In the genomic region with DNA sequence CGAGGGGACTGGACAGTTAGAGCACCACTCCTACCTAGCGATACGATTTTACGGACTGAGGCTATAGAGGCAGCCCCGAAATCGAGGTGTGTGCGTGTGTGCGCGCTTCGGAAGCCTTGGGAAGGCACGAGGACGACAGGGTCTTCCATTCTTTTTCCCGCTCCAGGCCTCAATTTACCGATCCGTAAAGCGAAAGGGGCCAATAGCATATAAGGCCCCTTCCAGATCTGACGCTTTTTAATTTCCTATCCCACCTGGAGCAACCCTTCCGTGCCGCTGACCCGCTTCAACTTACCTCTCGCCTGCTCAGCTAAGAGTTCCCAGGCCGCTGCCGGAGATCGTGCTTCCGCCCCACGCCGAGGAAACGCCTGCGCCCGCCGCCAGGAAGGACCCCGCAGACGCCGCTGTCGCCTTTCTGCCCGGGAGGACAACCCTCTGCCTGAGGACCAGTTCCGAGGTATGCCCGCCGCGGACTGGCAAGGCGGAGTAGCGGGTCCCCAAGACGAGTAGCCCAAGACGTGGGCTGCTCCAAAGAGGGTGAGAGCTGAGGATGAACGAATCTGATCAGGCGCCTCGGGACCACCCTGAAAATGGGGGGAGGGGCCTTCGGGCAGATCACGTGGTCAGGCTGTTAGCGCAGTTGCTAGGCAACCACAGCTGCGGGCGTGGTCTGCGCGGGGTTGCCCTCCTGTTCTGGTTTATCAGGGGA, we compare ENCODE assay signal across 8 cellular contexts. TPM values are rescaled to one million over a fixed set of nuclear protein-coding genes. Genes with fewer than 3 reads are reported as not detected.
DNase-seq lines count a peak whose midpoint lies in the region; TF ChIP-seq lines count a peak whose summit lies in the region.

A gene (minus strand): TSS at position 372 of the 709 bp plus-strand sequence. CDS start 4,924 bp downstream, outside the sequence.

- H3K4me1 Mint-ChIP-seq in nephron = peaks cover 44% of the 10 kb centered on the region
- peaks cover 37% of the 10 kb centered on the region for H3K4me1 Mint-ChIP-seq in stimulated activated naive CD8-positive, alpha-beta T cell treated with anti-CD3 and anti-CD28 coated beads, Interleukin-15, Interleukin-2, amounts not matched to agents 100 ng/mL and 50 ng/mL, for 24 hours (ENCODE audit: low read depth)

- peak within 1 kb of the TSS; percentile 100 for H3K27ac Mint-ChIP-seq in nephron
- H3K27ac Mint-ChIP-seq in stimulated activated naive CD8-positive, alpha-beta T cell treated with anti-CD3 and anti-CD28 coated beads, Interleukin-15, Interleukin-2, amounts not matched to agents 100 ng/mL and 50 ng/mL, for 24 hours = peak within 1 kb of the TSS; percentile 100

- H3K27me3 Mint-ChIP-seq in nephron (ENCODE audit: low read depth) = no peaks in the 10 kb centered on the region
- H3K27me3 Mint-ChIP-seq in stimulated activated naive CD8-positive, alpha-beta T cell treated with anti-CD3 and anti-CD28 coated beads, Interleukin-15, Interleukin-2, amounts not matched to agents 100 ng/mL and 50 ng/mL, for 24 hours = no peaks in the 10 kb centered on the region

- H3K9me3 ChIP-seq in MG63 = no peaks in the 10 kb centered on the region

- DNase-seq in DMS79 (lab: John Stamatoyannopoulos, UW) (peak; percentile 76), H4 (ENCODE audit: low spot score) (peak; percentile 87), MG63 (peak; percentile 93), SHP77 (lab: John Stamatoyannopoulos, UW) (peak; percentile 78 to 90), fibroblast of the aortic adventitia (ENCODE audit: low read depth) (peak; percentile 91)
- DNase-seq in activated effector memory CD4-positive, alpha-beta T cell treated with Interleukin-2 at 50 U/mL for 16 hours = peak; percentile 88

- H3K9me3 Mint-ChIP-seq in nephron = no peaks in the 10 kb centered on the region
- H3K9me3 Mint-ChIP-seq in stimulated activated naive CD8-positive, alpha-beta T cell treated with anti-CD3 and anti-CD28 coated beads, Interleukin-15, Interleukin-2, amounts not matched to agents 100 ng/mL and 50 ng/mL, for 24 hours = no peaks in the 10 kb centered on the region

- H3K4me3 Mint-ChIP-seq in nephron = peak within 1 kb of the TSS; percentile 96 to 97 (median 96)
- peak within 1 kb of the TSS; percentile 97 for H3K4me3 Mint-ChIP-seq in stimulated activated naive CD8-positive, alpha-beta T cell treated with anti-CD3 and anti-CD28 coated beads, Interleukin-15, Interleukin-2, amounts not matched to agents 100 ng/mL and 50 ng/mL, for 24 hours

- TF ChIP-seq CTCF in fibroblast of the aortic adventitia (IDR thresholded peaks at IDR 0.05; ENCODE audit: insufficient read depth, low read length) = no peak
- no peak for TF ChIP-seq CTCF in nephron (IDR thresholded peaks at IDR 0.05; ENCODE audit: unreplicated experiment in 3 of 3)

- H3K27me3 ChIP-seq in MG63 = no peaks in the 10 kb centered on the region

- peaks cover 25% of the 10 kb centered on the region for H3K36me3 ChIP-seq in MG63

- H3K4me3 ChIP-seq in MG63 (peak within 1 kb of the TSS; percentile 85), fibroblast of the aortic adventitia (ENCODE audit: low read depth, low read length) (peak within 1 kb of the TSS; percentile 100)

- peaks cover 9% of the 10 kb centered on the region for H3K36me3 Mint-ChIP-seq in nephron (ENCODE audit: low read depth)
- peaks cover 21% of the 10 kb centered on the region for H3K36me3 Mint-ChIP-seq in stimulated activated naive CD8-positive, alpha-beta T cell treated with anti-CD3 and anti-CD28 coated beads, Interleukin-15, Interleukin-2, amounts not matched to agents 100 ng/mL and 50 ng/mL, for 24 hours (ENCODE audit: low read depth)

RNA-seq across cellular contexts. Expression of the gene that starts here (rescaled TPM):
- 120 and 173 TPM in 2 replicates for total RNA-seq in H4 (2014; rRNA removed; shearing (Covaris generic))
- total RNA-seq in MG63 (2014; rRNA removed; shearing (Covaris generic); ENCODE audit: low replicate concordance) = 156 and 179 TPM in 2 replicates
- total RNA-seq in fibroblast of the aortic adventitia (ENCODE audit: low replicate concordance) = 79.9 and 81.2 TPM in 2 replicates

Comparison
In these comparisons a context has a peak if more than half of its experiments do, and no peak if none do; other contexts are left out.
1. Peak in every context shown above with its lines: DNase-seq and H3K4me3 ChIP-seq.